11 cellular contexts compared by ENCODE assay signal in the genomic region with DNA sequence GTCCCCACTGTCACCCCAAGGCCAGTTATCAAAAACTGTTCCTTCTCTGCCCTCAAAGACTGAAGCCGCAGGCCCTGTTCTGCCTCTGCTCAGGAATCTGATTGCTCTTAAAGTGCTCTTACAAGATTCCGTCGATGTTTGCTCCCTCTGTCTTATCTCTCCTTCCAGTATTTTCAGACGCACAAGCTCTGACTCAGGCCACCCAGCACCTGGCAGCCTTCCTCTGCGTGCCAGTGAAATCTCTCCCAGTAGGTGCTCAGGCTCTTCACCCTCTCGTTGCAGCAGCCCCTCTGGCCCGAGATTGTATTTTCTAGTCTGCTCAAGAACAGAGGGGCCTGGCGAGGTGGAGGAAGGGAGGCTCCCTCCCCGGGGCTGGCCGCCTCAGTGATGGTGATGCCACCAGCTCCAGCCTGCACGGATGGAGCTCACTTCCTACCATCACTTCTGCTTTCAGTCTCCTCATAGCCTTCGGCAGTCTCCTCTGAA.
A peak's percentile ranks its signal among the peaks of the same experiment; 100 is the strongest.
DNase-seq lines count a peak whose midpoint lies in the region; ATAC-seq and TF ChIP-seq lines count a peak whose summit lies in the region.
"Had no signal": no experiment of that assay in that cellular context is flagged by ENCODE, and none has a peak within 500 bp of the region (broad histone marks: within the 10 kb centered on the region; RNA-seq: fewer than 3 reads in every experiment).

No MANE protein-coding gene starts in this region.

- no peak overlapping the region for H3T11ph ChIP-seq in H9 (ENCODE audit: low read length)

- no peak overlapping the region for H4K91ac ChIP-seq in H9 (ENCODE audit: insufficient read length, low read depth, low read length)
- H4K91ac ChIP-seq in mesenchymal stem cell (ENCODE audit: low read length): no peak overlapping the region

- peak overlapping the region in 1 of 4 donors; percentile 56 for H3K4me3 Mint-ChIP-seq in CD4-positive, CD25-positive, alpha-beta regulatory T cell
- H3K4me3 Mint-ChIP-seq in H9: no peak overlapping the region
- H3K4me3 Mint-ChIP-seq in activated naive CD8-positive, alpha-beta T cell treated with anti-CD3 and anti-CD28 coated beads, Interleukin-2, amount 50 U/mL, for 24 hours: no peak overlapping the region

- no peaks in the 10 kb centered on the region for H3K9me3 ChIP-seq in CD4-positive, CD25-positive, alpha-beta regulatory T cell (ENCODE audit: control insufficient read depth in 2 of 2, low read length in 2 of 2)
- H3K9me3 ChIP-seq in H9 (ENCODE audit: control insufficient read depth, low read depth, low read length) (no peaks in the 10 kb centered on the region), mesenchymal stem cell (ENCODE audit: control insufficient read depth, low read length) (no peaks in the 10 kb centered on the region)
- H3K9me3 ChIP-seq: uterus had no signal

- DNase-seq in CD4-positive, CD25-positive, alpha-beta regulatory T cell: no peak
- DNase-seq in H9: no peak
- no peak for DNase-seq in activated naive CD8-positive, alpha-beta T cell treated with anti-CD3 and anti-CD28 coated beads, Interleukin-2, amount 50 U/mL, for 24 hours
- DNase-seq in mesenchymal stem cell: peak; percentile 17
- DNase-seq in NCI-H345 (lab: John Stamatoyannopoulos, UW): no peak
- DNase-seq in LoVo (ENCODE audit: low spot score): no peak
- DNase-seq: NCI-H2171, SHP77 treated with DMSO at 0.1 percent for 48 hours, uterus had no signal

- H2BK20ac ChIP-seq in H9 (ENCODE audit: low read depth, low read length, poor library complexity, severe bottlenecking): no peak overlapping the region

- no peak overlapping the region for H3K4me3 ChIP-seq in CD4-positive, CD25-positive, alpha-beta regulatory T cell (ENCODE audit: low read depth, low read length)
- no peak overlapping the region for H3K4me3 ChIP-seq in mesenchymal stem cell (ENCODE audit: insufficient read depth in 1 of 2, low read depth in 1 of 2, low read length in 2 of 2)
- H3K4me3 ChIP-seq: uterus had no signal

- H3K4me1 Mint-ChIP-seq in CD4-positive, CD25-positive, alpha-beta regulatory T cell: peaks cover 13 to 48% (median 20%) of the 10 kb centered on the region in 4 donors
- H3K4me1 Mint-ChIP-seq in H9: peaks cover 28 to 45% of the 10 kb centered on the region in 2 experiments
- H3K4me1 Mint-ChIP-seq in activated naive CD8-positive, alpha-beta T cell treated with anti-CD3 and anti-CD28 coated beads, Interleukin-2, amount 50 U/mL, for 24 hours: peaks cover 48% of the 10 kb centered on the region

- peak in 1 of 2 donors; percentile 21 for ATAC-seq in CD4-positive, CD25-positive, alpha-beta regulatory T cell (ENCODE audit: low read depth in 2 of 2)
- peak; percentile 20 for ATAC-seq in activated naive CD8-positive, alpha-beta T cell treated with anti-CD3 and anti-CD28 coated beads, Interleukin-2, amount 50 U/mL, for 24 hours
- no peak for ATAC-seq in HG03039 (IDR thresholded peaks at IDR 0.05; ENCODE audit: unreplicated experiment)
- ATAC-seq in GM21717 (IDR thresholded peaks at IDR 0.05; ENCODE audit: unreplicated experiment): no peak

- no peak overlapping the region for H3K14ac ChIP-seq in H9 (ENCODE audit: insufficient read depth, low read length)
- H3K14ac ChIP-seq in mesenchymal stem cell (ENCODE audit: low read length in 2 of 2): no peak overlapping the region

- no peaks in the 10 kb centered on the region for H3K9me3 Mint-ChIP-seq in CD4-positive, CD25-positive, alpha-beta regulatory T cell
- no peaks in the 10 kb centered on the region for H3K9me3 Mint-ChIP-seq in H9
- no peaks in the 10 kb centered on the region for H3K9me3 Mint-ChIP-seq in activated naive CD8-positive, alpha-beta T cell treated with anti-CD3 and anti-CD28 coated beads, Interleukin-2, amount 50 U/mL, for 24 hours

- H3K79me2 ChIP-seq in H9 (ENCODE audit: insufficient read depth, low read length): no peaks in the 10 kb centered on the region

- H2BK12ac ChIP-seq in H9 (ENCODE audit: insufficient read length, low read depth, low read length) (no peak overlapping the region), mesenchymal stem cell (ENCODE audit: low read length in 2 of 2) (no peak overlapping the region)

- H2BK15ac ChIP-seq in H9 (ENCODE audit: low read depth, low read length) (no peak overlapping the region), mesenchymal stem cell (ENCODE audit: low read depth, poor library complexity, severe bottlenecking) (no peak overlapping the region)

- H3K23ac ChIP-seq in H9 (ENCODE audit: insufficient read length, low read depth, low read length) (no peak overlapping the region), mesenchymal stem cell (ENCODE audit: low read length in 2 of 2) (no peak overlapping the region)

- no peaks in the 10 kb centered on the region for H3K23me2 ChIP-seq in H9 (ENCODE audit: insufficient read length, low read depth, low read length, poor library complexity, severe bottlenecking)

- H4K5ac ChIP-seq in H9 (ENCODE audit: insufficient read length, low read depth, low read length): no peak overlapping the region

- H3K4ac ChIP-seq in H9 (ENCODE audit: low read depth, low read length) (no peak overlapping the region), mesenchymal stem cell (ENCODE audit: low read depth in 1 of 2, low read length in 2 of 2) (no peak overlapping the region)

- TF ChIP-seq CTCF in H9 (conservative IDR thresholded peaks at IDR 0.05): no peak

- H2AK5ac ChIP-seq in H9 (ENCODE audit: insufficient read length, low read length) (no peak overlapping the region), mesenchymal stem cell (ENCODE audit: low read length, severe bottlenecking) (no peak overlapping the region)

- no peak overlapping the region for H3K56ac ChIP-seq in H9 (ENCODE audit: insufficient read length, low read depth, low read length)

- H3K27ac ChIP-seq in CD4-positive, CD25-positive, alpha-beta regulatory T cell (ENCODE audit: insufficient read depth, low read length, poor library complexity, severe bottlenecking): no peak overlapping the region
- H3K27ac ChIP-seq in H9 (ENCODE audit: insufficient read length, low read depth, low read length) (no peak overlapping the region), mesenchymal stem cell (ENCODE audit: low read length, poor library complexity, severe bottlenecking) (no peak overlapping the region)
- H3K27ac ChIP-seq: uterus had no signal

- H4K8ac ChIP-seq in H9 (replicated peaks; ENCODE audit: insufficient read length, low read depth, low read length): no peak overlapping the region
- no peak overlapping the region for H4K8ac ChIP-seq in mesenchymal stem cell (ENCODE audit: low read length)

- H3K18ac ChIP-seq in H9 (ENCODE audit: insufficient read length, low read depth, low read length) (no peak overlapping the region), mesenchymal stem cell (ENCODE audit: low read depth in 1 of 2, low read length in 2 of 2) (no peak overlapping the region)

- H3K27me3 Mint-ChIP-seq in CD4-positive, CD25-positive, alpha-beta regulatory T cell: no peaks in the 10 kb centered on the region
- no peaks in the 10 kb centered on the region for H3K27me3 Mint-ChIP-seq in H9 (ENCODE audit: low read depth)
- no peaks in the 10 kb centered on the region for H3K27me3 Mint-ChIP-seq in activated naive CD8-positive, alpha-beta T cell treated with anti-CD3 and anti-CD28 coated beads, Interleukin-2, amount 50 U/mL, for 24 hours

- H3K36me3 ChIP-seq in CD4-positive, CD25-positive, alpha-beta regulatory T cell (ENCODE audit: control insufficient read depth, insufficient read depth, low read length): peaks cover 48% of the 10 kb centered on the region
- peaks cover 8 to 18% of the 10 kb centered on the region in 2 experiments for H3K36me3 ChIP-seq in mesenchymal stem cell (ENCODE audit: control insufficient read depth in 1 of 2, insufficient read depth in 2 of 2, low read depth in 1 of 2, low read length in 2 of 2)
- H3K36me3 ChIP-seq: uterus had no signal

- H3K79me1 ChIP-seq in H9 (ENCODE audit: insufficient read depth, low read depth, low read length, poor library complexity, severe bottlenecking) (no peaks in the 10 kb centered on the region), mesenchymal stem cell (replicated peaks; ENCODE audit: low read length, poor library complexity, severe bottlenecking) (no peaks in the 10 kb centered on the region)

- H2BK120ac ChIP-seq in H9 (ENCODE audit: low read depth, low read length, poor library complexity, severe bottlenecking): no peak overlapping the region
- H2BK120ac ChIP-seq in mesenchymal stem cell (ENCODE audit: low read depth, low read length): no peak overlapping the region

- H3K4me2 ChIP-seq in H9 (ENCODE audit: insufficient read depth, insufficient read length, low read length) (no peak overlapping the region), mesenchymal stem cell (ENCODE audit: low read length, poor library complexity, severe bottlenecking) (no peak overlapping the region)

- WGBS in H9 (ENCODE audit: extremely low coverage, insufficient read length, low lambda C conversion rate): no CpG with 5 or more reads among the region's 12 CpGs
- 70% methylated on average over 11 of the region's 12 CpGs for WGBS in mesenchymal stem cell

- H3K27ac Mint-ChIP-seq in CD4-positive, CD25-positive, alpha-beta regulatory T cell: peak overlapping the region in 2 of 3 donors; percentile 45 to 82
- peak overlapping the region; percentile 11 to 72 (median 30); a peak in 5 of 7 replicates for H3K27ac Mint-ChIP-seq in H9
- peak overlapping the region; percentile 71 for H3K27ac Mint-ChIP-seq in activated naive CD8-positive, alpha-beta T cell treated with anti-CD3 and anti-CD28 coated beads, Interleukin-2, amount 50 U/mL, for 24 hours

- peaks cover 35% of the 10 kb centered on the region for H3K36me3 Mint-ChIP-seq in CD4-positive, CD25-positive, alpha-beta regulatory T cell
- no peaks in the 10 kb centered on the region for H3K36me3 Mint-ChIP-seq in H9 (ENCODE audit: insufficient read depth in 1 of 3, low read depth in 3 of 3)
- H3K36me3 Mint-ChIP-seq in activated naive CD8-positive, alpha-beta T cell treated with anti-CD3 and anti-CD28 coated beads, Interleukin-2, amount 50 U/mL, for 24 hours (ENCODE audit: low read depth): peaks cover 33% of the 10 kb centered on the region

- H4K20me1 ChIP-seq in H9 (ENCODE audit: control insufficient read depth, insufficient read depth, insufficient read length): peaks cover 2% of the 10 kb centered on the region

- H2AFZ ChIP-seq in H9 (ENCODE audit: low read length) (no peak overlapping the region), mesenchymal stem cell (ENCODE audit: low read depth, low read length) (no peak overlapping the region)

- H2BK5ac ChIP-seq in H9 (ENCODE audit: insufficient read length, low read length) (no peak overlapping the region), mesenchymal stem cell (ENCODE audit: low read depth, low read length, poor library complexity, severe bottlenecking) (no peak overlapping the region)

- H3K4me1 ChIP-seq in CD4-positive, CD25-positive, alpha-beta regulatory T cell (ENCODE audit: control insufficient read depth, insufficient read depth, low read length, poor library complexity, severe bottlenecking): no peaks in the 10 kb centered on the region
- H3K4me1 ChIP-seq in H9 (ENCODE audit: insufficient read depth, low read length) (peaks cover 4% of the 10 kb centered on the region; the same call in 1 of the 2 replicates), mesenchymal stem cell (ENCODE audit: control insufficient read depth, insufficient read depth, low read depth, low read length) (no peaks in the 10 kb centered on the region)
- H3K4me1 ChIP-seq: uterus had no signal

- H3K9ac ChIP-seq in H9 (ENCODE audit: extremely low read depth, insufficient read length, low read length) (no peak overlapping the region), mesenchymal stem cell (ENCODE audit: low read length) (no peak overlapping the region)

- no peaks in the 10 kb centered on the region for H3K27me3 ChIP-seq in CD4-positive, CD25-positive, alpha-beta regulatory T cell (ENCODE audit: control insufficient read depth, insufficient read depth, low read length)
- H3K27me3 ChIP-seq in H9 (ENCODE audit: insufficient read depth, low read length) (no peaks in the 10 kb centered on the region), mesenchymal stem cell (ENCODE audit: control insufficient read depth in 1 of 2, insufficient read depth in 1 of 2, low read length in 2 of 2) (peaks cover 5 to 26% of the 10 kb centered on the region in 2 experiments)
- H3K27me3 ChIP-seq: uterus had no signal
